ENCODE assay signal across 21 cellular contexts in genomic region chr3:179672918-179673317, GRCh38. TPM values are rescaled to one million over a fixed set of nuclear protein-coding genes. Genes with fewer than 3 reads are reported as not detected.
DNase-seq lines count a peak whose midpoint lies in the region; ATAC-seq and TF ChIP-seq lines count a peak whose summit lies in the region.
"Had no signal": no experiment of that assay in that cellular context is flagged by ENCODE, and none has a peak within 500 bp of the region (broad histone marks: within the 10 kb centered on the region; RNA-seq: fewer than 3 reads in every experiment).

No MANE protein-coding gene starts in this region.

- peaks cover 38% of the 10 kb centered on the region for H3K4me1 Mint-ChIP-seq in nephron

- DNase-seq in HAP-1 (ENCODE audit: low spot score in 2 of 2) (peak; percentile 69 to 76), mammary epithelial cell (peak; percentile 52), NCI-H2107 treated with DMSO at 0.1 percent for 48 hours (lab: John Stamatoyannopoulos, UW; ENCODE audit: unreplicated experiment) (no peak)
- no peak for DNase-seq in stimulated activated CD8-positive, alpha-beta memory T cell treated with anti-CD3 and anti-CD28 coated beads, Interleukin-4, amount 100 ng/mL, for 48 hours
- DNase-seq: activated CD4-positive, alpha-beta T cell treated with anti-CD3 and anti-CD28 coated beads, Interleukin-2, amount 50 U/mL, for 1 hour; activated gamma-delta T cell treated with Interleukin-2 at 50 U/mL for 16 hours; anterior cingulate cortex; CD8-positive, alpha-beta T cell; GOT3; left colon; NCI-H1092 treated with DMSO at 0.1 percent for 48 hours; NCI-H2081 treated with DMSO at 0.1 percent for 48 hours; NCI-H526; stomach had no signal

- H3K9me3 ChIP-seq in HAP-1: peaks cover 5% of the 10 kb centered on the region; the same call in 1 of the 2 replicates
- H3K9me3 ChIP-seq in mammary epithelial cell (replicated peaks; ENCODE audit: insufficient read depth, low read length): no peaks in the 10 kb centered on the region
- H3K9me3 ChIP-seq: stomach, vagina had no signal

- H4K20me1 ChIP-seq in mammary epithelial cell (ENCODE audit: insufficient read depth, low read length): no peaks in the 10 kb centered on the region

- H3K27ac Mint-ChIP-seq in nephron: peak overlapping the region in 2 of 3 experiments; percentile 6 to 65
- H3K27ac Mint-ChIP-seq: CD8-positive, alpha-beta T cell had no signal

- H3K27ac ChIP-seq in C4-2B: peak overlapping the region; percentile 9; the same call in 1 of the 2 replicates
- H3K27ac ChIP-seq in mammary epithelial cell (ENCODE audit: insufficient read depth, low read depth, low read length): no peak overlapping the region
- H3K27ac ChIP-seq: KMS-11, stomach, vagina had no signal

- H3K9me3 Mint-ChIP-seq in nephron: no peaks in the 10 kb centered on the region
- H3K9me3 Mint-ChIP-seq: CD8-positive, alpha-beta T cell had no signal

- no peak overlapping the region for H3K4me3 ChIP-seq in HAP-1
- H3K4me3 ChIP-seq in mammary epithelial cell (replicated peaks in 1 of 3; ENCODE audit: insufficient read depth in 1 of 3, low read depth in 2 of 3, low read length in 3 of 3): no peak overlapping the region
- H3K4me3 ChIP-seq: stomach, vagina had no signal

- no peak overlapping the region for H2AFZ ChIP-seq in mammary epithelial cell (ENCODE audit: low read depth, low read length)

- dilution Hi-C loops in mammary epithelial cell (cut with HindIII; ENCODE audit: low sequenced_read_pairs): no loop called here

- BruUV-seq in mammary epithelial cell (replicated peaks; lab: Mats Ljungman, UMichigan): no TSS peak

- no peak overlapping the region for H3K4me3 Mint-ChIP-seq in nephron
- H3K4me3 Mint-ChIP-seq: CD8-positive, alpha-beta T cell had no signal

- H3K4me1 ChIP-seq in HAP-1: peaks cover 21% of the 10 kb centered on the region
- no peaks in the 10 kb centered on the region for H3K4me1 ChIP-seq in mammary epithelial cell (ENCODE audit: insufficient read depth, low read length)
- H3K4me1 ChIP-seq: stomach, vagina had no signal

- in situ Hi-C loops in HAP-1 (cut with MboI; ENCODE audit: low sequenced_read_pairs): no loop called here
- in situ Hi-C loops in mammary epithelial cell (cut with MboI; ENCODE audit: low sequenced_read_pairs in 2 of 2): no loop called here

- WGBS in mammary epithelial cell (ENCODE audit: low coverage, missing lambda C conversion rate): 42% methylated on average over 4 of the region's 4 CpGs

- H3K36me3 ChIP-seq in HAP-1 (replicated peaks) (no peaks in the 10 kb centered on the region), mammary epithelial cell (ENCODE audit: insufficient read depth, low read length) (no peaks in the 10 kb centered on the region)
- H3K36me3 ChIP-seq: stomach, vagina had no signal

- H3K27me3 ChIP-seq in HAP-1 (ENCODE audit: low read depth) (no peaks in the 10 kb centered on the region), mammary epithelial cell (ENCODE audit: insufficient read depth, low read length) (no peaks in the 10 kb centered on the region)
- H3K27me3 ChIP-seq: stomach, vagina had no signal

- H3K27me3 Mint-ChIP-seq in nephron (ENCODE audit: low read depth): no peaks in the 10 kb centered on the region

- H3K9ac ChIP-seq in mammary epithelial cell (ENCODE audit: insufficient read depth, low read length): no peak overlapping the region
- H3K9ac ChIP-seq: KMS-11 had no signal

- peaks cover 4% of the 10 kb centered on the region for H3K36me3 Mint-ChIP-seq in nephron (ENCODE audit: low read depth)

- CTCF ChIA-PET in mammary epithelial cell (lab: Charles Lee; ENCODE audit: low non-redundant PET): no interaction called here

- no peak for TF ChIP-seq CTCF in C4-2B (conservative IDR thresholded peaks at IDR 0.05)
- no peak for TF ChIP-seq CTCF in mammary epithelial cell (conservative IDR thresholded peaks at IDR 0.05 in 1 of 2, IDR thresholded peaks at IDR 0.05 in 1 of 2; ENCODE audit: extremely low read depth in 1 of 2, insufficient read depth in 1 of 2, low read depth in 1 of 2, low read length in 2 of 2)
- TF ChIP-seq CTCF in nephron (IDR thresholded peaks at IDR 0.05; ENCODE audit: unreplicated experiment in 3 of 3): no peak

- H3K79me2 ChIP-seq in mammary epithelial cell (ENCODE audit: insufficient read depth, low read length): peaks cover 37% of the 10 kb centered on the region

- ATAC-seq in GM19467 (IDR thresholded peaks at IDR 0.05; ENCODE audit: unreplicated experiment) (no peak), HG03520 (IDR thresholded peaks at IDR 0.05; ENCODE audit: unreplicated experiment) (no peak)
- ATAC-seq: CD8-positive, alpha-beta T cell; left colon; sciatic nerve had no signal

- H3K4me2 ChIP-seq in mammary epithelial cell (ENCODE audit: insufficient read depth, low read depth, low read length): no peak overlapping the region
- H3K4me2 ChIP-seq: KMS-11 had no signal

- intact Hi-C loops in mammary epithelial cell (cut with micrococcal nuclease): no loop called here

RNA-seq across cellular contexts. Expression of gene USP13, which starts 20.1 kb away (rescaled TPM):
- total RNA-seq in mammary epithelial cell: 1 to 10 TPM; 3.3 to 7.8 TPM
- polyA plus RNA-seq in mammary epithelial cell: 5.3 TPM
- polyA minus RNA-seq in mammary epithelial cell: 51.2 TPM

Comparison
In these comparisons a context has a peak if more than half of its experiments do, and no peak if none do; other contexts are left out.
1. DNase-seq: peak in HAP-1 (2 of 2) and mammary epithelial cell (single experiment); none in NCI-H2107 treated with DMSO at 0.1 percent for 48 hours (single experiment) and stimulated activated CD8-positive, alpha-beta memory T cell treated with anti-CD3 and anti-CD28 coated beads, Interleukin-4, amount 100 ng/mL, for 48 hours (single experiment).